ENCODE assay signal across 8 cellular contexts in the genomic region with DNA sequence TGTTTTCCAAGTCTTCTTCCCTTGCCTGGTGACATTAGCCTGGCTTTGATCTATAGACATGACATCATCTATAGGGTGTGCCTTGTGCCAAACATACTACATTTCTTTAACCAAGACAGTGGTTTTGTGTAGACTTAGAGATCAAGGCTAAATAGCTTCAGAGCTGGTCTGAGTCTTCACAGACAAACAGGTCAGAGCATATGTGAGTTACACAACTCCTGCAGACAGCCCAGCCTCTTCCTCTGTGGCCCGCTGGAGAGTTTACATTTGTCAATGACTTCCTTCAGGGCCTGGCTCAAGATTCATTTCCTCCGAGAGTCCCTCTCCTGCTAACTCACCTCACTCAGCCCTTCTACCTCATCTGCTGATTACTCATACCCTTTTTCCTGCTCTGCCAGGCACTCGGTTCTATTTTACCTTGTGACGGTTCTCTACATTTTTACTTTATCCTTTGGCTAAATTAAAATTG.
DNase-seq lines count a peak whose midpoint lies in the region; ATAC-seq and TF ChIP-seq lines count a peak whose summit lies in the region.

No MANE protein-coding gene starts in this region.

- POLR2A ChIA-PET in CD4-positive, alpha-beta T cell (lab: Charles Lee), result no interaction called here

- no peaks in the 10 kb centered on the region for H3K36me3 Mint-ChIP-seq in CD4-positive, alpha-beta T cell (ENCODE audit: low read depth)
- H3K36me3 Mint-ChIP-seq in activated T-helper 1 cell treated with anti-CD3 and anti-CD28 coated beads, Interleukin-12 subunit alpha, Interleukin-12 subunit beta, Interleukin-2, Interleukin-4 antibody, amounts not matched to agents 30 ng/mL and 10 ng/mL and 1 ng/mL, durations not matched to agents 14 hours and 24 hours and 36 hours (ENCODE audit: low read depth), result no peaks in the 10 kb centered on the region
- H3K36me3 Mint-ChIP-seq in stimulated activated naive B cell treated with anti-CD40 and anti-IgM and Interleukin-4, amounts not matched to agents 10 μg/mL and 1 μg/mL and 100 μg/mL, for 72 hours, result no peaks in the 10 kb centered on the region

- peaks cover 13% of the 10 kb centered on the region for H3K4me1 ChIP-seq in Loucy (ENCODE audit: insufficient read depth, low read length, poor library complexity, severe bottlenecking)
- no peaks in the 10 kb centered on the region for H3K4me1 ChIP-seq in right cardiac atrium (ENCODE audit: control insufficient read depth, insufficient read depth, low read length)

- peak overlapping the region; percentile 55 for H3K4me3 ChIP-seq in Loucy (ENCODE audit: low read length, poor library complexity, severe bottlenecking)
- H3K4me3 ChIP-seq in right cardiac atrium (ENCODE audit: low read length), result no peak overlapping the region
- no peak overlapping the region for H3K4me3 ChIP-seq in dorsolateral prefrontal cortex

- H3F3A ChIP-seq in Loucy (ENCODE audit: low read depth), result no peaks in the 10 kb centered on the region

- H3K27me3 ChIP-seq in CD4-positive, alpha-beta T cell (ENCODE audit: control insufficient read depth, insufficient read depth, low read length), result no peaks in the 10 kb centered on the region
- no peaks in the 10 kb centered on the region for H3K27me3 ChIP-seq in Loucy (ENCODE audit: insufficient read depth, low read length, poor library complexity, severe bottlenecking)
- H3K27me3 ChIP-seq in right cardiac atrium (ENCODE audit: control insufficient read depth, insufficient read depth), result no peaks in the 10 kb centered on the region
- no peaks in the 10 kb centered on the region for H3K27me3 ChIP-seq in dorsolateral prefrontal cortex

- CTCF ChIA-PET in CD4-positive, alpha-beta T cell (lab: Charles Lee), result no interaction called here

- H3K9me2 ChIP-seq in Loucy (replicated peaks; ENCODE audit: low read depth, low read length), result no peaks in the 10 kb centered on the region

- no peak overlapping the region for H3K27ac ChIP-seq in CD4-positive, alpha-beta T cell (ENCODE audit: low read depth, low read length)
- H3K27ac ChIP-seq in right cardiac atrium (ENCODE audit: low read length) (no peak overlapping the region), dorsolateral prefrontal cortex (peak overlapping the region in 13 of 59 donors; percentile 5 to 48 (median 31))

- H2AFZ ChIP-seq in Loucy (ENCODE audit: low read length), result peak overlapping the region; percentile 73

- peaks cover 4% of the 10 kb centered on the region for H3K9me3 Mint-ChIP-seq in CD4-positive, alpha-beta T cell
- no peaks in the 10 kb centered on the region for H3K9me3 Mint-ChIP-seq in activated T-helper 1 cell treated with anti-CD3 and anti-CD28 coated beads, Interleukin-12 subunit alpha, Interleukin-12 subunit beta, Interleukin-2, Interleukin-4 antibody, amounts not matched to agents 30 ng/mL and 10 ng/mL and 1 ng/mL, durations not matched to agents 14 hours and 24 hours and 36 hours
- H3K9me3 Mint-ChIP-seq in stimulated activated naive B cell treated with anti-CD40 and anti-IgM and Interleukin-4, amounts not matched to agents 10 μg/mL and 1 μg/mL and 100 μg/mL, for 72 hours, result peaks cover 2 to 4% of the 10 kb centered on the region in 2 donors

- H4K20me1 ChIP-seq in Loucy (ENCODE audit: insufficient read depth, low read length, poor library complexity, severe bottlenecking), result no peaks in the 10 kb centered on the region

- H3K4me3 Mint-ChIP-seq in CD4-positive, alpha-beta T cell, result no peak overlapping the region
- H3K4me3 Mint-ChIP-seq in activated T-helper 1 cell treated with anti-CD3 and anti-CD28 coated beads, Interleukin-12 subunit alpha, Interleukin-12 subunit beta, Interleukin-2, Interleukin-4 antibody, amounts not matched to agents 30 ng/mL and 10 ng/mL and 1 ng/mL, durations not matched to agents 14 hours and 24 hours and 36 hours, result no peak overlapping the region
- H3K4me3 Mint-ChIP-seq in stimulated activated naive B cell treated with anti-CD40 and anti-IgM and Interleukin-4, amounts not matched to agents 10 μg/mL and 1 μg/mL and 100 μg/mL, for 72 hours, result no peak overlapping the region

- H3K27me3 Mint-ChIP-seq in CD4-positive, alpha-beta T cell, result peaks cover 19% of the 10 kb centered on the region
- peaks cover 5% of the 10 kb centered on the region for H3K27me3 Mint-ChIP-seq in activated T-helper 1 cell treated with anti-CD3 and anti-CD28 coated beads, Interleukin-12 subunit alpha, Interleukin-12 subunit beta, Interleukin-2, Interleukin-4 antibody, amounts not matched to agents 30 ng/mL and 10 ng/mL and 1 ng/mL, durations not matched to agents 14 hours and 24 hours and 36 hours (ENCODE audit: insufficient read depth)
- H3K27me3 Mint-ChIP-seq in stimulated activated naive B cell treated with anti-CD40 and anti-IgM and Interleukin-4, amounts not matched to agents 10 μg/mL and 1 μg/mL and 100 μg/mL, for 72 hours, result peaks cover 1 to 6% of the 10 kb centered on the region in 2 donors

- TF ChIP-seq CTCF in CD4-positive, alpha-beta T cell (IDR thresholded peaks at IDR 0.05), result no peak
- no peak for TF ChIP-seq CTCF in Loucy (conservative IDR thresholded peaks at IDR 0.05; ENCODE audit: low read length)
- no peak for TF ChIP-seq CTCF in GM20000 (IDR thresholded peaks at IDR 0.05; ENCODE audit: extremely low read depth, missing control alignments)
- TF ChIP-seq CTCF in dorsolateral prefrontal cortex (IDR thresholded peaks at IDR 0.05 in 54 of 56, conservative IDR thresholded peaks at IDR 0.05 in 2 of 56; ENCODE audit: low read depth in 1 of 56, partially characterized antibody in 56 of 56), result no peak

- no peaks in the 10 kb centered on the region for H3K79me2 ChIP-seq in Loucy (ENCODE audit: insufficient read depth, low read length)

- intact Hi-C loops in CD4-positive, alpha-beta T cell (cut with DNase I, micrococcal nuclease), result no loop called here
- intact Hi-C loops in activated T-helper 1 cell treated with anti-CD3 and anti-CD28 coated beads, Interleukin-12 subunit alpha, Interleukin-12 subunit beta, Interleukin-2, Interleukin-4 antibody, amounts not matched to agents 30 ng/mL and 10 ng/mL and 1 ng/mL, durations not matched to agents 14 hours and 24 hours and 36 hours (cut with micrococcal nuclease), result no loop called here
- intact Hi-C loops in right cardiac atrium (cut with DNase I) (no loop called here), dorsolateral prefrontal cortex (cut with DNase I) (no loop called here)

- peak overlapping the region; percentile 49 for H3K27ac Mint-ChIP-seq in CD4-positive, alpha-beta T cell
- peak overlapping the region; percentile 42 for H3K27ac Mint-ChIP-seq in activated T-helper 1 cell treated with anti-CD3 and anti-CD28 coated beads, Interleukin-12 subunit alpha, Interleukin-12 subunit beta, Interleukin-2, Interleukin-4 antibody, amounts not matched to agents 30 ng/mL and 10 ng/mL and 1 ng/mL, durations not matched to agents 14 hours and 24 hours and 36 hours
- H3K27ac Mint-ChIP-seq in stimulated activated naive B cell treated with anti-CD40 and anti-IgM and Interleukin-4, amounts not matched to agents 10 μg/mL and 1 μg/mL and 100 μg/mL, for 72 hours, result no peak overlapping the region

- no peaks in the 10 kb centered on the region for H3K36me3 ChIP-seq in Loucy (ENCODE audit: insufficient read depth, low read length)

- peak overlapping the region; percentile 16 for H3K9ac ChIP-seq in Loucy (ENCODE audit: low read depth, low read length, poor library complexity, severe bottlenecking)

- 37% methylated on average over 4 of the region's 4 CpGs for WGBS in right cardiac atrium

- no peaks in the 10 kb centered on the region for H3K9me3 ChIP-seq in CD4-positive, alpha-beta T cell (ENCODE audit: control insufficient read depth, low read length)
- H3K9me3 ChIP-seq in Loucy (ENCODE audit: insufficient read depth, low read depth, low read length) (no peaks in the 10 kb centered on the region), right cardiac atrium (ENCODE audit: control insufficient read depth, low read length) (no peaks in the 10 kb centered on the region)

- peaks cover 10% of the 10 kb centered on the region for H3K4me1 Mint-ChIP-seq in CD4-positive, alpha-beta T cell (ENCODE audit: low read depth)
- H3K4me1 Mint-ChIP-seq in activated T-helper 1 cell treated with anti-CD3 and anti-CD28 coated beads, Interleukin-12 subunit alpha, Interleukin-12 subunit beta, Interleukin-2, Interleukin-4 antibody, amounts not matched to agents 30 ng/mL and 10 ng/mL and 1 ng/mL, durations not matched to agents 14 hours and 24 hours and 36 hours (ENCODE audit: low read depth), result peaks cover 10% of the 10 kb centered on the region
- no peaks in the 10 kb centered on the region for H3K4me1 Mint-ChIP-seq in stimulated activated naive B cell treated with anti-CD40 and anti-IgM and Interleukin-4, amounts not matched to agents 10 μg/mL and 1 μg/mL and 100 μg/mL, for 72 hours

- ATAC-seq in CD4-positive, alpha-beta T cell (ENCODE audit: poor library complexity), result peak; percentile 60
- ATAC-seq in right cardiac atrium (peak; percentile 85 to 95), HG03442 (IDR thresholded peaks at IDR 0.05; ENCODE audit: unreplicated experiment) (no peak)
- peak; percentile 57 to 70 for ATAC-seq in stimulated activated naive B cell treated with anti-CD40 and anti-IgM and Interleukin-4, amounts not matched to agents 10 μg/mL and 1 μg/mL and 100 μg/mL, for 72 hours (replicated peaks)

- peak overlapping the region; percentile 64 for H3K4me2 ChIP-seq in Loucy (ENCODE audit: low read depth, low read length, poor library complexity, severe bottlenecking)

- peak in 3 of 10 experiments; percentile 0 to 8 (median 1) for DNase-seq in CD4-positive, alpha-beta T cell
- DNase-seq in activated T-helper 1 cell treated with anti-CD3 and anti-CD28 coated beads, Interleukin-12 subunit alpha, Interleukin-12 subunit beta, Interleukin-2, Interleukin-4 antibody, amounts not matched to agents 30 ng/mL and 10 ng/mL and 1 ng/mL, durations not matched to agents 14 hours and 24 hours and 36 hours (ENCODE audit: low spot score), result peak; percentile 2
- peak in 1 of 3 donors; percentile 29 for DNase-seq in right cardiac atrium
- no peak for DNase-seq in stimulated activated naive B cell treated with anti-CD40 and anti-IgM and Interleukin-4, amounts not matched to agents 10 μg/mL and 1 μg/mL and 100 μg/mL, for 72 hours
- no peak for DNase-seq in GM20000 (ENCODE audit: low spot score)
- no peak for DNase-seq in dorsolateral prefrontal cortex
